In the genomic region with DNA sequence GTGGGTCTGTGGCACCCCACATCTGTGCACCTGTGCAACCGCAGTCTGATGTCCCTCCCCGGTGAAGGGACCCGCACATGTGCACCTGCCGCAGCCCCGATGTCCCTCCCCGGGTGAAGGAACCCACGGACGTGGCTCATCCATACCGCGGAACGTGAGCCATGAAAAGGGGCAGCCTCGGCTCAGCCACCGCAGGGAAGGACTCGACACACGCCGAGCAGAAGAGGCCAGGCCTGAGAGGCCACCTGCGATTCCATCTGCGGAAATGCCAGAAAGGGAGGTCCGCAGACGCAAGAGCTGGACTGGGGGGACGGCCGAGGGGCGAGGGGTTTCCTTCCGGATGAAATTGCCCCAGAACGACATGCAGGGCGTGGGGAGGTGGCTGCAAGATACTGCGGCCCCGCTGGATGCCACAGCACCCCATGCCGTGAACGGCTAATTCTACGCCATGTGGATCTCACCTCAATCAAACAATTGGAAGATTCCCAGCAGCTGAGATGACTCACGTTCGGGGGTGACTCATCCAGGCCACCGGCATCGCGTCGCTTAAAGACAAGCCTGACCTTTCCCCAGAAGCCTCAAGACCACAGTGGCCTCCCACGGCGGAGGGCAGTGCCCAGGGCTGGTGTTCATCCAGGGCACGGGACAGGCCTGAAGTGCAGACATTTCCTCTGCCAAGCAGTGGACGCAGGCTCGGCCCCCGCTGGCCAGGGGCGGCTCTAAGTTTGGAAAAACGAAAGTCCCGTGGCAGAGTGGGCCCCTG, we compare ENCODE assay signal across 8 cellular contexts. TPM values are rescaled to one million over a fixed set of nuclear protein-coding genes. Genes with fewer than 3 reads are reported as not detected.
DNase-seq lines count a peak whose midpoint lies in the region; TF ChIP-seq lines count a peak whose summit lies in the region.

No MANE protein-coding gene starts in this region.

- H4K20me1 ChIP-seq in fibroblast of lung (ENCODE audit: control insufficient read depth, extremely low read depth, insufficient read depth, low read length), result no peaks in the 10 kb centered on the region

- DNase-seq in A172 (ENCODE audit: low spot score), result peak; percentile 98
- peak; percentile 86 for DNase-seq in MG63
- DNase-seq in activated CD8-positive, alpha-beta memory T cell treated with anti-CD3 and anti-CD28 coated beads, Interleukin-2, amount 50 U/mL, for 4 hours, result peak; percentile 86
- peak; percentile 75 to 89 for DNase-seq in fibroblast of lung (ENCODE audit: low read depth in 2 of 2)
- DNase-seq in stimulated activated CD4-positive, alpha-beta T cell treated with anti-CD3 and anti-CD28 coated beads, Interleukin-2, amount 100 ng/mL, for 48 hours, result peak; percentile 78 to 79
- no peak for DNase-seq in NCI-H1417 (lab: John Stamatoyannopoulos, UW)
- no peak for DNase-seq in DMS153 treated with DMSO at 0.1 percent for 48 hours (lab: John Stamatoyannopoulos, UW; ENCODE audit: unreplicated experiment)
- no peak for DNase-seq in GF-D8 (lab: John Stamatoyannopoulos, UW)

- TF ChIP-seq CTCF in fibroblast of lung (conservative IDR thresholded peaks at IDR 0.05 in 1 of 2, IDR thresholded peaks at IDR 0.05 in 1 of 2; ENCODE audit: low read depth in 1 of 2, low read length in 2 of 2), result no peak

- no peak overlapping the region for H2AFZ ChIP-seq in fibroblast of lung (ENCODE audit: low read length)

- H3K27me3 ChIP-seq in MG63, result peaks cover 5% of the 10 kb centered on the region
- no peaks in the 10 kb centered on the region for H3K27me3 ChIP-seq in fibroblast of lung (ENCODE audit: control insufficient read depth, insufficient read depth, low read length)

- no peak overlapping the region for H3K4me3 ChIP-seq in MG63
- H3K4me3 ChIP-seq in fibroblast of lung (replicated peaks in 1 of 4; ENCODE audit: control extremely low read depth in 1 of 4, insufficient read depth in 1 of 4, low read depth in 3 of 4, low read length in 4 of 4), result no peak overlapping the region

- H3K27ac ChIP-seq in fibroblast of lung (ENCODE audit: insufficient read depth, low read length), result no peak overlapping the region

- H3K9me3 ChIP-seq in MG63 (no peaks in the 10 kb centered on the region), fibroblast of lung (ENCODE audit: control insufficient read depth, insufficient read depth, low read depth, low read length) (no peaks in the 10 kb centered on the region)

- no peaks in the 10 kb centered on the region for H3K79me2 ChIP-seq in fibroblast of lung (ENCODE audit: control insufficient read depth, insufficient read depth, low read length)

- H3K9ac ChIP-seq in fibroblast of lung (ENCODE audit: insufficient read depth, low read length), result no peak overlapping the region

- H3K36me3 ChIP-seq in MG63 (no peaks in the 10 kb centered on the region), fibroblast of lung (ENCODE audit: control insufficient read depth, insufficient read depth, low read length) (no peaks in the 10 kb centered on the region)

- H3K4me2 ChIP-seq in fibroblast of lung (ENCODE audit: extremely low read depth, insufficient read depth, low read length), result peak overlapping the region; percentile 1

- H3K4me1 ChIP-seq in fibroblast of lung (ENCODE audit: control insufficient read depth, extremely low read depth, insufficient read depth, low read length), result no peaks in the 10 kb centered on the region

RNA-seq across cellular contexts. Expression of a gene that starts 21.0 kb away (rescaled TPM):
- 0.07 and 0.14 TPM in 2 replicates for total RNA-seq in A172 (2014; rRNA removed; shearing (Covaris generic))
- 0.25 TPM in 1 of 2 replicates, not detected in the other for total RNA-seq in MG63 (2014; rRNA removed; shearing (Covaris generic); ENCODE audit: low replicate concordance)
- under 0.01 TPM in 1 of 2 replicates, not detected in the other for total RNA-seq in fibroblast of lung
- 0.03 TPM in 1 of 2 replicates, not detected in the other for polyA plus RNA-seq in fibroblast of lung
- 0.07 TPM in 1 of 2 replicates, not detected in the other for polyA plus RNA-seq in fibroblast of lung (2012)
- polyA minus RNA-seq in fibroblast of lung (ENCODE audit: low replicate concordance), result not detected in 2 replicates

RNA-seq across cellular contexts. Expression of a gene that starts 31.8 kb away (rescaled TPM):
- 14.1 and 25.1 TPM in 2 replicates for total RNA-seq in A172 (2014; rRNA removed; shearing (Covaris generic))
- total RNA-seq in MG63 (2014; rRNA removed; shearing (Covaris generic); ENCODE audit: low replicate concordance), result 8.8 and 11.1 TPM in 2 replicates
- total RNA-seq in fibroblast of lung, result 10.0 and 12.6 TPM in 2 replicates
- 8.9 and 12.3 TPM in 2 replicates for polyA plus RNA-seq in fibroblast of lung
- polyA plus RNA-seq in fibroblast of lung (2012), result 10.1 and 12.4 TPM in 2 replicates
- 53.1 and 54.5 TPM in 2 replicates for polyA minus RNA-seq in fibroblast of lung (ENCODE audit: low replicate concordance)

Comparison
In these comparisons a context has a peak if more than half of its experiments do, and no peak if none do; other contexts are left out.
1. DNase-seq: peak in A172 (single experiment), MG63 (single experiment), activated CD8-positive, alpha-beta memory T cell treated with anti-CD3 and anti-CD28 coated beads, Interleukin-2, amount 50 U/mL, for 4 hours (single experiment), fibroblast of lung (2 of 2) and stimulated activated CD4-positive, alpha-beta T cell treated with anti-CD3 and anti-CD28 coated beads, Interleukin-2, amount 100 ng/mL, for 48 hours (2 of 2); none in NCI-H1417 (0 of 3), DMS153 treated with DMSO at 0.1 percent for 48 hours (single experiment) and GF-D8 (single experiment).